Comparison of ENCODE assay signal across 18 cellular contexts in the genomic region with DNA sequence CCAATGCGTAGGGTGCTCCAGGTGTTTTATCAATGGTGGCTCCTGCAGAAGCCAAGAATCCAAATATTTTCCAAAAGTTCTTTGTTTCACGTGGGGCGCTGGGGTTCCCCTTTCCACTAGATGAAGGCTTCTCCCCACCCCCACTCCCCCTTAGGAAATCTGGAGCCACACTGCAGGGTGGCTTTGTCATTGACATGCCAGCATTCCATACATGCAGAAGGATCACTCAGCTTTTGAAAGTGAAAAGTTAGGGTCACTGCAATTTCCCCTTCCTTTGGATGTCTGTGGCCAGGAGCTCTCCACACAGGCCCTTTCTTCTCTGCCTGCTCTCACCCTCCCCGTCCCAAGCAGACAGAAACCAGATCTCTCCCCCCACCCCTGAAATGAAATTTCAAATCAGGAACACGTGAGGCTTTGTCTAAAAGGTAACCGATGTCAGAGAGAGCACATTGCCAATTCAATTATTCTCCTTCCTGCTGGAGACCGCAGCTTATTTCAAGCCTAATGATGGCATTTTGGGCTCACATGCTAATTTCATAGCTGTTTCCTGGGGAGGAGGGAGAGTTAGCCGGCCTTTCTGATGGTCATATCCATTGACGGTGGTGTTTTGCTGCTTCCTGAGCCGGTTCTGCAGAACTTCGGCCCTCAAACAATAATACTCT.
"Had no signal": no experiment of that assay in that cellular context is flagged by ENCODE, and none has a peak within 500 bp of the region (broad histone marks: within the 10 kb centered on the region; RNA-seq: fewer than 3 reads in every experiment).

No MANE protein-coding gene starts in this region.

- FAIRE-seq: endometrium, TTC549 had no signal

- H3K27ac Mint-ChIP-seq: activated CD4-positive, alpha-beta T cell treated with anti-CD3 and anti-CD28 coated beads, Interleukin-2, amount 10 ng/mL, durations not matched to agents 7 days and 5 days; activated naive CD4-positive, alpha-beta T cell treated with anti-CD3 and anti-CD28 coated beads, Interleukin-2, amount 50 U/mL, for 24 hours; T-helper 17 cell had no signal

- H3K27me3 ChIP-seq: esophagus muscularis mucosa, thyroid gland, vagina had no signal

- H3K4me3 Mint-ChIP-seq: activated CD4-positive, alpha-beta T cell treated with anti-CD3 and anti-CD28 coated beads, Interleukin-2, amount 10 ng/mL, durations not matched to agents 7 days and 5 days; activated naive CD4-positive, alpha-beta T cell treated with anti-CD3 and anti-CD28 coated beads, Interleukin-2, amount 50 U/mL, for 24 hours; T-helper 17 cell had no signal

- H3K9me3 ChIP-seq: thyroid gland, vagina had no signal

- H3K4me1 Mint-ChIP-seq: activated CD4-positive, alpha-beta T cell treated with anti-CD3 and anti-CD28 coated beads, Interleukin-2, amount 10 ng/mL, durations not matched to agents 7 days and 5 days; activated naive CD4-positive, alpha-beta T cell treated with anti-CD3 and anti-CD28 coated beads, Interleukin-2, amount 50 U/mL, for 24 hours; T-helper 17 cell had no signal

- H3K36me3 ChIP-seq: brain microvascular endothelial cell, esophagus muscularis mucosa, neutrophil, thyroid gland, vagina had no signal

- DNase-seq: activated CD4-positive, alpha-beta T cell treated with anti-CD3 and anti-CD28 coated beads, Interleukin-2, amount 10 ng/mL, durations not matched to agents 7 days and 5 days; activated CD4-positive, CD25-positive, alpha-beta regulatory T cell; activated effector memory CD4-positive, alpha-beta T cell treated with Interleukin-2 at 50 U/mL for 16 hours; amniotic stem cell; brain microvascular endothelial cell; dermis blood vessel endothelial cell; kidney glomerular epithelial cell; midbrain; stimulated activated CD4-positive, alpha-beta T cell treated with anti-CD3 and anti-CD28 coated beads, Interleukin-4, amount 100 ng/mL, for 4 hours; T-helper 17 cell; thyroid gland had no signal

- ATAC-seq: T-helper 17 cell had no signal

- H3K4me1 ChIP-seq: esophagus muscularis mucosa, thyroid gland, vagina had no signal

- H3K27ac ChIP-seq: brain microvascular endothelial cell, esophagus muscularis mucosa, neutrophil, skin epidermis, thyroid gland, vagina had no signal

- H3K4me3 ChIP-seq: esophagus muscularis mucosa, skin epidermis, thyroid gland, vagina had no signal
